In genomic region chr3:130850044-130850797, GRCh38 we compare ENCODE assay signal across 9 cellular contexts. TPM values are rescaled to one million over a fixed set of nuclear protein-coding genes. Genes with fewer than 3 reads are reported as not detected.
DNase-seq lines count a peak whose midpoint lies in the region; ATAC-seq and TF ChIP-seq lines count a peak whose summit lies in the region.
"Had no signal": no experiment of that assay in that cellular context is flagged by ENCODE, and none has a peak within 500 bp of the region (broad histone marks: within the 10 kb centered on the region; RNA-seq: fewer than 3 reads in every experiment).

No MANE protein-coding gene starts in this region.

- H2BK15ac ChIP-seq in mesendoderm (replicated peaks; ENCODE audit: low read depth) = no peak overlapping the region

- H3K23ac ChIP-seq in mesendoderm (ENCODE audit: low read length) = no peak overlapping the region

- peak overlapping the region; percentile 15 for H3K56ac ChIP-seq in mesendoderm (ENCODE audit: low read length)

- H3K4me1 Mint-ChIP-seq in CD8-positive, alpha-beta T cell (ENCODE audit: low read depth) = peaks cover 13% of the 10 kb centered on the region

- no peaks in the 10 kb centered on the region for H3K9me3 ChIP-seq in CD8-positive, alpha-beta T cell (ENCODE audit: low read length)
- H3K9me3 ChIP-seq in RWPE2 (ENCODE audit: severe bottlenecking) = no peaks in the 10 kb centered on the region

- no peak overlapping the region for H3K4me3 Mint-ChIP-seq in CD8-positive, alpha-beta T cell

- H3K27me3 ChIP-seq in CD8-positive, alpha-beta T cell (ENCODE audit: insufficient read depth, low read length) = no peaks in the 10 kb centered on the region
- H3K27me3 ChIP-seq in RWPE2 (ENCODE audit: insufficient read depth, poor library complexity, severe bottlenecking) (no peaks in the 10 kb centered on the region), mesendoderm (ENCODE audit: insufficient read depth, low read length, poor library complexity) (no peaks in the 10 kb centered on the region)

- no peak overlapping the region for H3K4ac ChIP-seq in mesendoderm (ENCODE audit: low read depth, low read length)

- H4K8ac ChIP-seq in mesendoderm (ENCODE audit: low read depth, low read length) = no peak overlapping the region

- H3K4me2 ChIP-seq in mesendoderm (ENCODE audit: low read length) = no peak overlapping the region

- no peaks in the 10 kb centered on the region for H3K79me2 ChIP-seq in mesendoderm (ENCODE audit: control insufficient read depth, insufficient read depth, low read length)

- H3K36me3 ChIP-seq in CD8-positive, alpha-beta T cell (ENCODE audit: insufficient read depth, low read length) = no peaks in the 10 kb centered on the region
- H3K36me3 ChIP-seq in RWPE2 (ENCODE audit: low read depth) (no peaks in the 10 kb centered on the region), mesendoderm (ENCODE audit: control insufficient read depth, insufficient read depth, low read length) (no peaks in the 10 kb centered on the region)

- no peaks in the 10 kb centered on the region for H3K36me3 Mint-ChIP-seq in CD8-positive, alpha-beta T cell

- H3K4me1 ChIP-seq in CD8-positive, alpha-beta T cell (ENCODE audit: insufficient read depth, low read length) = peaks cover 8% of the 10 kb centered on the region
- peaks cover 13% of the 10 kb centered on the region for H3K4me1 ChIP-seq in RWPE2 (ENCODE audit: insufficient read depth, poor library complexity, severe bottlenecking)
- H3K4me1 ChIP-seq in mesendoderm (ENCODE audit: control insufficient read depth, low read depth, low read length) = peaks cover 6% of the 10 kb centered on the region

- H3K9me3 Mint-ChIP-seq in CD8-positive, alpha-beta T cell = no peaks in the 10 kb centered on the region
- H3K9me3 Mint-ChIP-seq: IgD-negative memory B cell had no signal

- no peak overlapping the region for H4K5ac ChIP-seq in mesendoderm (ENCODE audit: low read length)

- ATAC-seq in CD8-positive, alpha-beta T cell = peak; percentile 90
- ATAC-seq in GM19463 (IDR thresholded peaks at IDR 0.05; ENCODE audit: unreplicated experiment) (peak; percentile 66), HG03558 (IDR thresholded peaks at IDR 0.05; ENCODE audit: extremely low read depth, unreplicated experiment) (peak; percentile 71), RWPE2 (ENCODE audit: low read depth) (peak; percentile 62)

- no peak overlapping the region for H3K9ac ChIP-seq in mesendoderm (ENCODE audit: low read length)

- no CpG with 5 or more reads among the region's 8 CpGs for WGBS in mesendoderm (ENCODE audit: extremely low coverage, insufficient coverage, low lambda C conversion rate)

- peak in 3 of 7 experiments; percentile 2 to 50 (median 16) for DNase-seq in CD8-positive, alpha-beta T cell
- no peak for DNase-seq in RWPE2 (ENCODE audit: low spot score)
- DNase-seq in astrocyte of the hippocampus (ENCODE audit: low read depth, low spot score) = peak; percentile 87
- peak; percentile 8 for DNase-seq in mesendoderm
- DNase-seq in stromal cell of bone marrow (ENCODE audit: low read depth) = peak; percentile 29
- DNase-seq in NCI-H446 treated with DMSO at 0.1 percent for 48 hours (lab: John Stamatoyannopoulos, UW) = no peak

- H3K27me3 Mint-ChIP-seq in CD8-positive, alpha-beta T cell (ENCODE audit: low read depth) = peaks cover 2% of the 10 kb centered on the region

- no peak overlapping the region for H3K27ac ChIP-seq in CD8-positive, alpha-beta T cell (ENCODE audit: low read depth, low read length)
- H3K27ac ChIP-seq in RWPE2 (ENCODE audit: poor library complexity, severe bottlenecking) (no peak overlapping the region), mesendoderm (ENCODE audit: low read depth, low read length) (no peak overlapping the region)

- no peak overlapping the region for H2BK120ac ChIP-seq in mesendoderm (ENCODE audit: low read depth, low read length)

- CTCF ChIA-PET in CD8-positive, alpha-beta T cell (lab: Charles Lee) = no interaction called here

- H3K4me3 ChIP-seq in CD8-positive, alpha-beta T cell (ENCODE audit: low read depth, low read length) = no peak overlapping the region
- H3K4me3 ChIP-seq in RWPE2 (ENCODE audit: severe bottlenecking) (no peak overlapping the region), mesendoderm (ENCODE audit: low read length) (no peak overlapping the region)

- H2AK5ac ChIP-seq in mesendoderm (ENCODE audit: low read length) = no peak overlapping the region

- no peak for TF ChIP-seq CTCF in CD8-positive, alpha-beta T cell (IDR thresholded peaks at IDR 0.05)
- no peak for TF ChIP-seq CTCF in RWPE2 (IDR thresholded peaks at IDR 0.05; ENCODE audit: poor library complexity, severe bottlenecking)

- H2BK5ac ChIP-seq in mesendoderm (ENCODE audit: low read length) = no peak overlapping the region

- POLR2A ChIA-PET in CD8-positive, alpha-beta T cell (lab: Charles Lee) = no interaction called here

- no peaks in the 10 kb centered on the region for H3K79me1 ChIP-seq in mesendoderm (ENCODE audit: low read length)

- no peak overlapping the region for H3K18ac ChIP-seq in mesendoderm (ENCODE audit: low read length)

- intact Hi-C loops in CD8-positive, alpha-beta T cell (cut with DNase I, micrococcal nuclease) = no loop called here

- H3K27ac Mint-ChIP-seq in CD8-positive, alpha-beta T cell = no peak overlapping the region
- H3K27ac Mint-ChIP-seq: IgD-negative memory B cell had no signal

RNA-seq across cellular contexts. Expression of gene ATP2C1, which starts 43.7 kb away (rescaled TPM):
- total RNA-seq in CD8-positive, alpha-beta T cell = 10 to 100 TPM; 35.0 to 39.0 TPM
- polyA plus RNA-seq in mesendoderm (2013, experiment 1 of 2) = 38.4 TPM
- 38.1 TPM for polyA plus RNA-seq in mesendoderm (2013, experiment 2 of 2)

Comparison
In these comparisons a context has a peak if more than half of its experiments do, and no peak if none do; other contexts are left out.
1. DNase-seq: peak in astrocyte of the hippocampus (single experiment), mesendoderm (single experiment) and stromal cell of bone marrow (single experiment); none in RWPE2 (single experiment) and NCI-H446 treated with DMSO at 0.1 percent for 48 hours (single experiment).
2. Peak in every context shown above with its lines, with median percentiles within 50 percentile points of each other: ATAC-seq.